ENCODE assay signal across 12 cellular contexts in the genomic region with DNA sequence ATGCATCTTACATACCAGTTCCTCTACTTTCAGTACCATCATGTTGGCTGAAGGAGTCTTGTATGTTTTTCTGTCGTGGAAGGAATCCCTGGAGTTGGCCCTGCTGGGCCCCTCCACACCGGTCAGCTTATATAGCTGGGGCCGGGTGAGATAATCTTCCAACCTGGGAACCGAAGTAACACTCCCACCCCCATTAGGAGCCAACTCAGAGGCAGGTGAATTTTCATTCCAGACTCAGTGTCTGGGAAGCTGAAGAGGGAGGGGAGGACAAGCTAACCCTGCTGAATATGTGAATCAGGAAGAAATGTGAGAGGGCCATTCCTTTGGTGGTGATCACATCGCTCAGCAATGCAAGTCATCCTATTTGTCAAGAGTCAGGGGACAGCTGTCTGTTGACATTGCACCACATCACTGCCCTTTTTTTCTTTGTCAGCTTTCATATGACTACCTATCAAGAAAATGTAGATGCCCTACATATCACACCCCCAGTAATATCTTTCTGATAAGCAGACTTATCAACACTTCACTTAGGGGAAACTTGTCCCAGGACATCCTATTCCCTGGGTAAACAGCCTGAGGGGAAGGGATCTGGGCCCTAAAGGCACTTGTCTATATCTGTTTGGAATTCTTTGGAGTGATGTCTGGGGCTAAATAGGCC. TPM values are rescaled to one million over a fixed set of nuclear protein-coding genes. Genes with fewer than 3 reads are reported as not detected.
A peak's percentile ranks its signal among the peaks of the same experiment; 100 is the strongest.
DNase-seq lines count a peak whose midpoint lies in the region; ATAC-seq and TF ChIP-seq lines count a peak whose summit lies in the region.
"Had no signal": no experiment of that assay in that cellular context is flagged by ENCODE, and none has a peak within 500 bp of the region (broad histone marks: within the 10 kb centered on the region; RNA-seq: fewer than 3 reads in every experiment).

A gene (minus strand): TSS at position 102 of the 658 bp plus-strand sequence. CDS start 60 bp downstream, at position 42.

- ATAC-seq in RWPE2 (ENCODE audit: low read depth), result peak; percentile 97
- ATAC-seq in GM21515 (IDR thresholded peaks at IDR 0.05; ENCODE audit: unreplicated experiment), result no peak
- ATAC-seq in naive thymus-derived CD8-positive, alpha-beta T cell, result no peak

- POLR2A ChIA-PET in naive thymus-derived CD8-positive, alpha-beta T cell (lab: Charles Lee), result no interaction called here

- peak within 1 kb of the TSS; percentile 82 for H4K91ac ChIP-seq in trophoblast cell (ENCODE audit: low read depth, low read length)

- H2BK120ac ChIP-seq in trophoblast cell (ENCODE audit: insufficient read depth, low read length, poor library complexity), result peak within 1 kb of the TSS; percentile 83

- H3K14ac ChIP-seq in trophoblast cell (ENCODE audit: low read length), result peak within 1 kb of the TSS; percentile 62

- no peak within 1 kb of the TSS for H2AFZ ChIP-seq in trophoblast cell (ENCODE audit: insufficient read depth, low read length, poor library complexity)

- H2BK12ac ChIP-seq in trophoblast cell (ENCODE audit: low read length), result peak within 1 kb of the TSS; percentile 87

- peak within 1 kb of the TSS; percentile 74 for H3K4me2 ChIP-seq in trophoblast cell (ENCODE audit: low read length)

- H3K4me1 ChIP-seq in RWPE2 (ENCODE audit: insufficient read depth, poor library complexity, severe bottlenecking) (peaks cover 11% of the 10 kb centered on the region), trophoblast cell (ENCODE audit: control insufficient read depth in 1 of 2, insufficient read depth in 2 of 2, low read length in 2 of 2) (peaks cover 0 to 2% of the 10 kb centered on the region in 2 experiments)
- H3K4me1 ChIP-seq: esophagus squamous epithelium had no signal

- no peaks in the 10 kb centered on the region for H3K9me3 Mint-ChIP-seq in naive thymus-derived CD8-positive, alpha-beta T cell

- H3K4me3 Mint-ChIP-seq in naive thymus-derived CD8-positive, alpha-beta T cell, result no peak within 1 kb of the TSS

- H3K27me3 Mint-ChIP-seq in naive thymus-derived CD8-positive, alpha-beta T cell, result peaks cover 0 to 16% (median 10%) of the 10 kb centered on the region in 5 donors

- H3K36me3 ChIP-seq in RWPE2 (ENCODE audit: low read depth) (no peaks in the 10 kb centered on the region), trophoblast cell (ENCODE audit: control insufficient read depth in 1 of 2, insufficient read depth in 2 of 2, low read length in 2 of 2) (peaks cover 5 to 10% of the 10 kb centered on the region in 2 experiments)
- H3K36me3 ChIP-seq: esophagus squamous epithelium had no signal

- peak within 1 kb of the TSS; percentile 35 for H2AK5ac ChIP-seq in trophoblast cell (ENCODE audit: low read length)

- no peaks in the 10 kb centered on the region for H3K36me3 Mint-ChIP-seq in naive thymus-derived CD8-positive, alpha-beta T cell

- peak within 1 kb of the TSS; percentile 93 for H3K9ac ChIP-seq in trophoblast cell (ENCODE audit: low read length)

- H3K4me3 ChIP-seq in RWPE2 (ENCODE audit: severe bottlenecking) (no peak within 1 kb of the TSS), foreskin fibroblast (ENCODE audit: low read depth in 1 of 2, low read length in 2 of 2) (no peak within 1 kb of the TSS), trophoblast cell (ENCODE audit: low read depth, low read length) (peak within 1 kb of the TSS; percentile 76)
- H3K4me3 ChIP-seq: esophagus squamous epithelium had no signal

- TF ChIP-seq CTCF in RWPE2 (IDR thresholded peaks at IDR 0.05; ENCODE audit: poor library complexity, severe bottlenecking), result no peak
- no peak for TF ChIP-seq CTCF in foreskin fibroblast (IDR thresholded peaks at IDR 0.05; ENCODE audit: low read depth, low read length)

- H3K27me3 ChIP-seq in RWPE2 (ENCODE audit: insufficient read depth, poor library complexity, severe bottlenecking) (no peaks in the 10 kb centered on the region), trophoblast cell (ENCODE audit: insufficient read depth, low read length) (no peaks in the 10 kb centered on the region)

- H4K8ac ChIP-seq in trophoblast cell (ENCODE audit: low read depth, low read length), result peak within 1 kb of the TSS; percentile 44

- peak within 1 kb of the TSS; percentile 28 for H3K27ac ChIP-seq in RWPE2 (ENCODE audit: poor library complexity, severe bottlenecking)
- H3K27ac ChIP-seq in trophoblast cell (ENCODE audit: low read depth, low read length), result peak within 1 kb of the TSS; percentile 57
- H3K27ac ChIP-seq: esophagus squamous epithelium had no signal

- peak within 1 kb of the TSS; percentile 80 for H3K18ac ChIP-seq in trophoblast cell (ENCODE audit: low read length)

- peak within 1 kb of the TSS; percentile 53 for H3K4ac ChIP-seq in trophoblast cell (ENCODE audit: low read depth, low read length)

- H4K12ac ChIP-seq in trophoblast cell (ENCODE audit: low read depth, low read length), result no peak within 1 kb of the TSS

- DNase-seq in GM04503 (ENCODE audit: low read depth), result peak; percentile 50
- DNase-seq in RWPE2 (ENCODE audit: low spot score), result peak; percentile 66
- peak; percentile 92 for DNase-seq in foreskin fibroblast
- DNase-seq in trophoblast cell, result peak; percentile 98 to 100
- no peak for DNase-seq in naive thymus-derived CD8-positive, alpha-beta T cell
- DNase-seq in middle frontal gyrus (ENCODE audit: extremely low spot score, low spot score), result no peak
- DNase-seq in NCI-H1105 treated with DMSO at 0.1 percent for 48 hours (lab: John Stamatoyannopoulos, UW), result no peak
- DNase-seq: activated CD4-positive, alpha-beta T cell treated with anti-CD3 and anti-CD28 coated beads, Interleukin-2, amount 50 U/mL, for 48 hours; esophagus squamous epithelium; NCI-H69; stimulated activated CD4-positive, alpha-beta T cell treated with anti-CD3 and anti-CD28 coated beads, Interleukin-2, amount 100 ng/mL, for 48 hours had no signal

- H3K4me1 Mint-ChIP-seq in naive thymus-derived CD8-positive, alpha-beta T cell, result no peaks in the 10 kb centered on the region

- WGBS in trophoblast cell (ENCODE audit: extremely low coverage, insufficient coverage, insufficient read length), result no CpG with 5 or more reads among the region's 5 CpGs

- H3K9me3 ChIP-seq in RWPE2 (ENCODE audit: severe bottlenecking), result no peaks in the 10 kb centered on the region
- no peaks in the 10 kb centered on the region for H3K9me3 ChIP-seq in trophoblast cell (ENCODE audit: insufficient read depth, low read depth, low read length)
- H3K9me3 ChIP-seq: esophagus squamous epithelium had no signal

- H3K27ac Mint-ChIP-seq in naive thymus-derived CD8-positive, alpha-beta T cell, result peak within 1 kb of the TSS in 3 of 10 donors; percentile 2 to 73 (median 2)

- H2BK5ac ChIP-seq in trophoblast cell (ENCODE audit: low read depth, low read length, poor library complexity), result peak within 1 kb of the TSS; percentile 78

- peaks cover 11% of the 10 kb centered on the region for H3K79me1 ChIP-seq in trophoblast cell (ENCODE audit: low read length)

- peak within 1 kb of the TSS; percentile 69 for H3K23ac ChIP-seq in trophoblast cell (ENCODE audit: low read length)

- H3K79me2 ChIP-seq in trophoblast cell (ENCODE audit: control insufficient read depth, insufficient read depth, low read length, poor library complexity), result peaks cover 3% of the 10 kb centered on the region

RNA-seq across cellular contexts. Expression of the gene that starts here (rescaled TPM):
- 319 and 331 TPM in 2 replicates for polyA plus RNA-seq in trophoblast cell (2013)
- total RNA-seq in naive thymus-derived CD8-positive, alpha-beta T cell, result not detected
- polyA plus RNA-seq in naive thymus-derived CD8-positive, alpha-beta T cell, result not detected
- total RNA-seq: esophagus squamous epithelium had no signal

Comparison
In these comparisons a context has a peak if more than half of its experiments do, and no peak if none do; other contexts are left out.
1. DNase-seq: peak in GM04503 (single experiment), RWPE2 (single experiment), foreskin fibroblast (2 of 2) and trophoblast cell (2 of 2); none in naive thymus-derived CD8-positive, alpha-beta T cell (0 of 10), middle frontal gyrus (single experiment) and NCI-H1105 treated with DMSO at 0.1 percent for 48 hours (single experiment).